17 cellular contexts compared by ENCODE assay signal in genomic region chr14:74929242-74929641, GRCh38. TPM values are rescaled to one million over a fixed set of nuclear protein-coding genes. Genes with fewer than 3 reads are reported as not detected.
DNase-seq lines count a peak whose midpoint lies in the region; ATAC-seq and TF ChIP-seq lines count a peak whose summit lies in the region.
"Had no signal": no experiment of that assay in that cellular context is flagged by ENCODE, and none has a peak within 500 bp of the region (broad histone marks: within the 10 kb centered on the region; RNA-seq: fewer than 3 reads in every experiment).

No MANE protein-coding gene starts in this region.

- peaks cover 8% of the 10 kb centered on the region for H3K4me1 Mint-ChIP-seq in activated naive CD8-positive, alpha-beta T cell treated with anti-CD3 and anti-CD28 coated beads, Interleukin-2, amount 50 U/mL, for 24 hours
- H3K4me1 Mint-ChIP-seq: GM23338 had no signal

- intact Hi-C loops in left colon (cut with DNase I, micrococcal nuclease), result no loop called here

- no peak overlapping the region for H3K9ac ChIP-seq in BLaER1
- H3K9ac ChIP-seq: KMS-11 had no signal

- no peak overlapping the region for H3K27ac Mint-ChIP-seq in activated naive CD8-positive, alpha-beta T cell treated with anti-CD3 and anti-CD28 coated beads, Interleukin-2, amount 50 U/mL, for 24 hours
- H3K27ac Mint-ChIP-seq: CD4-positive, CD25-positive, alpha-beta regulatory T cell; GM23338; IgD-negative memory B cell had no signal

- H3K4me1 ChIP-seq in BLaER1, result peaks cover 58% of the 10 kb centered on the region
- H3K4me1 ChIP-seq: HAP-1 had no signal

- peaks cover 12% of the 10 kb centered on the region for H3K27me3 Mint-ChIP-seq in activated naive CD8-positive, alpha-beta T cell treated with anti-CD3 and anti-CD28 coated beads, Interleukin-2, amount 50 U/mL, for 24 hours

- peak overlapping the region; percentile 86 for H3K4me2 ChIP-seq in BLaER1
- H3K4me2 ChIP-seq: GM23338, KMS-11 had no signal

- peak overlapping the region; percentile 14; the same call in 1 of the 2 replicates for H3K27ac ChIP-seq in BLaER1
- H3K27ac ChIP-seq: 22Rv1, HL-60, KMS-11 had no signal

- H3K27me3 ChIP-seq in BLaER1, result no peaks in the 10 kb centered on the region

- H3K36me3 Mint-ChIP-seq in activated naive CD8-positive, alpha-beta T cell treated with anti-CD3 and anti-CD28 coated beads, Interleukin-2, amount 50 U/mL, for 24 hours (ENCODE audit: low read depth), result no peaks in the 10 kb centered on the region
- H3K36me3 Mint-ChIP-seq: CD4-positive, CD25-positive, alpha-beta regulatory T cell had no signal

- no peaks in the 10 kb centered on the region for H3K9me3 ChIP-seq in BLaER1
- H3K9me3 ChIP-seq: HAP-1 had no signal

- H3K9me3 Mint-ChIP-seq in activated naive CD8-positive, alpha-beta T cell treated with anti-CD3 and anti-CD28 coated beads, Interleukin-2, amount 50 U/mL, for 24 hours, result no peaks in the 10 kb centered on the region
- H3K9me3 Mint-ChIP-seq: GM23338, IgD-negative memory B cell had no signal

- H3K4me3 Mint-ChIP-seq in activated naive CD8-positive, alpha-beta T cell treated with anti-CD3 and anti-CD28 coated beads, Interleukin-2, amount 50 U/mL, for 24 hours, result no peak overlapping the region
- H3K4me3 Mint-ChIP-seq: CD4-positive, CD25-positive, alpha-beta regulatory T cell; GM23338; IgD-negative memory B cell had no signal

- H3K36me3 ChIP-seq in BLaER1, result no peaks in the 10 kb centered on the region
- H3K36me3 ChIP-seq: HAP-1 had no signal

- H3K4me3 ChIP-seq in BLaER1, result no peak overlapping the region
- H3K4me3 ChIP-seq in epithelial cell of esophagus (ENCODE audit: low read length), result no peak overlapping the region
- H3K4me3 ChIP-seq: GM23338, HAP-1 had no signal

- DNase-seq in MV-4-11 (lab: John Stamatoyannopoulos, UW) (peak; percentile 42), epithelial cell of esophagus (ENCODE audit: low read depth) (peak; percentile 56), left colon (no peak)
- DNase-seq in activated naive CD8-positive, alpha-beta T cell treated with anti-CD3 and anti-CD28 coated beads, Interleukin-2, amount 50 U/mL, for 24 hours, result no peak
- DNase-seq: Calu3; CD4-positive, CD25-positive, alpha-beta regulatory T cell; DMS 273 treated with DMSO at 0.1 percent for 48 hours had no signal

- no peaks in the 10 kb centered on the region for H4K20me1 ChIP-seq in BLaER1

- no peak for ATAC-seq in activated naive CD8-positive, alpha-beta T cell treated with anti-CD3 and anti-CD28 coated beads, Interleukin-2, amount 50 U/mL, for 24 hours
- ATAC-seq in left colon, result no peak
- no peak for ATAC-seq in GM21367 (IDR thresholded peaks at IDR 0.05; ENCODE audit: unreplicated experiment)
- ATAC-seq: GM23338 had no signal

- TF ChIP-seq CTCF in epithelial cell of esophagus (IDR thresholded peaks at IDR 0.05; ENCODE audit: insufficient read depth, low read depth, low read length, missing control alignments), result no peak

RNA-seq across cellular contexts. Expression of gene RPS6KL1, which starts 6.2 kb away (rescaled TPM):
- total RNA-seq in left colon, result 10 to 100 TPM in 1 of 2 donors, 1 to 10 TPM in 1; 9.7 to 13.3 TPM

RNA-seq across cellular contexts. Expression of gene PGF, which starts 26.2 kb away (rescaled TPM):
- total RNA-seq in left colon, result 1 to 10 TPM; 1.3 to 2.9 TPM
- total RNA-seq: CD4-positive, CD25-positive, alpha-beta regulatory T cell had no signal

RNA-seq across cellular contexts. Expression of gene DLST, which starts 47.5 kb away (rescaled TPM):
- 100 to 1,000 TPM; 139 to 142 TPM for total RNA-seq in left colon

RNA-seq across cellular contexts. Expression of gene PROX2, which starts 53.3 kb away (rescaled TPM):
- not detected for total RNA-seq in left colon
- total RNA-seq: A673; Calu3; CD4-positive, CD25-positive, alpha-beta regulatory T cell; Daoy; GM23338 had no signal

Comparison
In these comparisons a context has a peak if more than half of its experiments do, and no peak if none do; other contexts are left out.
1. DNase-seq: peak in MV-4-11 (single experiment) and epithelial cell of esophagus (single experiment); none in activated naive CD8-positive, alpha-beta T cell treated with anti-CD3 and anti-CD28 coated beads, Interleukin-2, amount 50 U/mL, for 24 hours (single experiment) and left colon (0 of 2).